In genomic region chr13:45331981-45332830, GRCh38 we compare ENCODE assay signal across 8 cellular contexts. TPM values are rescaled to one million over a fixed set of nuclear protein-coding genes. Genes with fewer than 3 reads are reported as not detected.
DNase-seq lines count a peak whose midpoint lies in the region; ATAC-seq, FAIRE-seq and TF ChIP-seq lines count a peak whose summit lies in the region.

No MANE protein-coding gene starts in this region.

- H3K9me3 ChIP-seq in Panc1 (ENCODE audit: control insufficient read depth, insufficient read depth, low read depth, low read length), result no peaks in the 10 kb centered on the region

- no peak overlapping the region for H3K27ac ChIP-seq in Panc1 (ENCODE audit: low read length)

- ATAC-seq in Panc1, result peak; percentile 45
- ATAC-seq in esophagus mucosa, result peak; percentile 58
- no peak for ATAC-seq in HG03095 (IDR thresholded peaks at IDR 0.05; ENCODE audit: unreplicated experiment)
- no peak for ATAC-seq in HG03025 (IDR thresholded peaks at IDR 0.05; ENCODE audit: low FRiP score, unreplicated experiment)

- intact Hi-C loops in Panc1 (cut with micrococcal nuclease; ENCODE audit: unreplicated experiment), result no loop called here

- DNase-seq in GM04503 (ENCODE audit: low read depth), result peak; percentile 97
- DNase-seq in Panc1 (ENCODE audit: low read depth, low spot score), result no peak
- DNase-seq in renal cortical epithelial cell (ENCODE audit: low read depth), result peak; percentile 87
- no peak for DNase-seq in H54 (ENCODE audit: insufficient read length, low spot score)
- no peak for DNase-seq in activated T-cell treated with anti-CD3 and anti-CD28 coated beads, Interleukin-2, amount 50 U/mL, for 48 hours

- peaks cover 9% of the 10 kb centered on the region for H3K36me3 ChIP-seq in Panc1 (ENCODE audit: control insufficient read depth, insufficient read depth, low read length)

- in situ Hi-C loops in Panc1 (cut with HindIII; ENCODE audit: low pct_unique_long_range_greater_than_20kb, low sequenced_read_pairs), result no loop called here

- H3K4me3 ChIP-seq in Panc1 (ENCODE audit: low read depth in 2 of 2, low read length in 2 of 2), result no peak overlapping the region

- no TSS peak for BruUV-seq in Panc1 (replicated peaks; lab: Mats Ljungman, UMichigan)

- CTCF ChIA-PET in Panc1 (lab: Charles Lee), result interaction anchor here (0.7 kb wide), 1 partner anchor 276 kb away, joined by 7 read pairs; no protein-coding TSS in a partner anchor

- no peak for FAIRE-seq in H54 (lab: Jason Lieb, UNC)

- H3K27me3 ChIP-seq in Panc1 (ENCODE audit: control insufficient read depth, insufficient read depth, low read length), result no peaks in the 10 kb centered on the region

- H3K4me1 ChIP-seq in Panc1 (ENCODE audit: control insufficient read depth, insufficient read depth, low read length), result peaks cover 30% of the 10 kb centered on the region

- TF ChIP-seq CTCF in Panc1 (IDR thresholded peaks at IDR 0.05), result no peak

- POLR2A ChIA-PET in Panc1 (lab: Charles Lee), result interaction anchor here (0.7 kb wide), 1 partner anchor 172 kb away, joined by 7 read pairs; no protein-coding TSS in a partner anchor

- TF ChIP-seq POLR2A in H54 (IDR thresholded peaks at IDR 0.05; ENCODE audit: low read depth, low read length), result no peak

RNA-seq across cellular contexts. Expression of gene TPT1, which starts 8.8 kb away (rescaled TPM):
- total RNA-seq in Panc1 (2021; ENCODE audit: unreplicated experiment), result 939 TPM
- polyA plus RNA-seq in Panc1 (2012; ENCODE audit: insufficient read length), result 1,185 TPM
- 4,303 TPM for total RNA-seq in esophagus mucosa
- 2,868 and 3,711 TPM in 2 replicates for total RNA-seq in renal cortical epithelial cell

Comparison
In these comparisons a context has a peak if more than half of its experiments do, and no peak if none do; other contexts are left out.
1. DNase-seq: peak in GM04503 (single experiment) and renal cortical epithelial cell (single experiment); none in Panc1 (single experiment), H54 (single experiment) and activated T-cell treated with anti-CD3 and anti-CD28 coated beads, Interleukin-2, amount 50 U/mL, for 48 hours (0 of 2).
2. ATAC-seq: peak in Panc1 (single experiment) and esophagus mucosa (single experiment); none in HG03095 (single experiment) and HG03025 (single experiment).